ENCODE assay signal across 14 cellular contexts in genomic region chr13:95155504-95155903, GRCh38.
DNase-seq lines count a peak whose midpoint lies in the region; ATAC-seq and TF ChIP-seq lines count a peak whose summit lies in the region.
"Had no signal": no experiment of that assay in that cellular context is flagged by ENCODE, and none has a peak within 500 bp of the region (broad histone marks: within the 10 kb centered on the region; RNA-seq: fewer than 3 reads in every experiment).

No MANE protein-coding gene starts in this region.

- POLR2A ChIA-PET in CD8-positive, alpha-beta T cell (lab: Charles Lee) = no interaction called here
- POLR2A ChIA-PET in activated CD4-positive, alpha-beta T cell treated with anti-CD3 and anti-CD28 coated beads, Interleukin-2, amount 10 ng/mL, durations not matched to agents 7 days and 5 days (lab: Charles Lee) = no interaction called here

- no peaks in the 10 kb centered on the region for H3K27me3 ChIP-seq in endodermal cell (ENCODE audit: control insufficient read depth, insufficient read depth, low read length, poor library complexity, severe bottlenecking)
- no peaks in the 10 kb centered on the region for H3K27me3 ChIP-seq in CD8-positive, alpha-beta T cell (ENCODE audit: insufficient read depth, low read length)
- H3K27me3 ChIP-seq: BLaER1 treated with 17β-estradiol and CSF1 and Interleukin-3, amounts not matched to agents 10 nM and 100 nM had no signal

- no peak for ATAC-seq in CD8-positive, alpha-beta T cell
- ATAC-seq: T-helper 17 cell had no signal

- DNase-seq in DMS153 (lab: John Stamatoyannopoulos, UW) (peak; percentile 37), DMS153 treated with DMSO at 0.1 percent for 48 hours (lab: John Stamatoyannopoulos, UW; ENCODE audit: unreplicated experiment) (no peak), NCI-H1105 treated with DMSO at 0.1 percent for 48 hours (lab: John Stamatoyannopoulos, UW) (peak; percentile 59), NCI-H69 (lab: John Stamatoyannopoulos, UW) (peak; percentile 40), endodermal cell (no peak), DMS79 treated with DMSO at 0.1 percent for 48 hours (lab: John Stamatoyannopoulos, UW) (no peak)
- no peak for DNase-seq in CD8-positive, alpha-beta T cell
- DNase-seq in activated CD4-positive, alpha-beta T cell treated with anti-CD3 and anti-CD28 coated beads, Interleukin-2, amount 10 ng/mL, durations not matched to agents 7 days and 5 days = no peak
- DNase-seq: 8988T, GF-D8, NCI-H1694, T-helper 17 cell had no signal

- peak overlapping the region; percentile 8 for H3K27ac Mint-ChIP-seq in endodermal cell
- H3K27ac Mint-ChIP-seq in CD8-positive, alpha-beta T cell = no peak overlapping the region
- H3K27ac Mint-ChIP-seq in activated CD4-positive, alpha-beta T cell treated with anti-CD3 and anti-CD28 coated beads, Interleukin-2, amount 10 ng/mL, durations not matched to agents 7 days and 5 days = no peak overlapping the region
- H3K27ac Mint-ChIP-seq: T-helper 17 cell had no signal

- WGBS in endodermal cell (ENCODE audit: insufficient coverage in 1 of 2, insufficient read length in 1 of 2), 2 experiments = 91% methylated on average over 3 of the region's 3 CpGs; no CpG with 5 or more reads in 1 of the 2 experiments

- peaks cover 37% of the 10 kb centered on the region for H3K27me3 Mint-ChIP-seq in endodermal cell (ENCODE audit: insufficient read depth)
- no peaks in the 10 kb centered on the region for H3K27me3 Mint-ChIP-seq in CD8-positive, alpha-beta T cell (ENCODE audit: low read depth)
- no peaks in the 10 kb centered on the region for H3K27me3 Mint-ChIP-seq in activated CD4-positive, alpha-beta T cell treated with anti-CD3 and anti-CD28 coated beads, Interleukin-2, amount 10 ng/mL, durations not matched to agents 7 days and 5 days
- H3K27me3 Mint-ChIP-seq: T-helper 17 cell had no signal

- peaks cover 44% of the 10 kb centered on the region for H3K4me1 Mint-ChIP-seq in endodermal cell
- no peaks in the 10 kb centered on the region for H3K4me1 Mint-ChIP-seq in CD8-positive, alpha-beta T cell (ENCODE audit: low read depth)
- H3K4me1 Mint-ChIP-seq in activated CD4-positive, alpha-beta T cell treated with anti-CD3 and anti-CD28 coated beads, Interleukin-2, amount 10 ng/mL, durations not matched to agents 7 days and 5 days = peaks cover 3% of the 10 kb centered on the region

- peaks cover 51% of the 10 kb centered on the region for H3K36me3 Mint-ChIP-seq in endodermal cell (ENCODE audit: low read depth)
- H3K36me3 Mint-ChIP-seq in CD8-positive, alpha-beta T cell = peaks cover 36% of the 10 kb centered on the region
- no peaks in the 10 kb centered on the region for H3K36me3 Mint-ChIP-seq in activated CD4-positive, alpha-beta T cell treated with anti-CD3 and anti-CD28 coated beads, Interleukin-2, amount 10 ng/mL, durations not matched to agents 7 days and 5 days (ENCODE audit: low read depth)

- CTCF ChIA-PET in CD8-positive, alpha-beta T cell (lab: Charles Lee) = interaction anchor here (1.1 to 1.5 kb wide), 5 partner anchors 9 to 481 kb away, joined by 3 to 4 read pairs (median 3); no protein-coding TSS in a partner anchor
- CTCF ChIA-PET in activated CD4-positive, alpha-beta T cell treated with anti-CD3 and anti-CD28 coated beads, Interleukin-2, amount 10 ng/mL, durations not matched to agents 7 days and 5 days (lab: Charles Lee) = interaction anchor here (0.6 to 2.1 kb wide), 5 partner anchors 9 to 249 kb away, joined by 3 to 8 read pairs (median 4); no protein-coding TSS in a partner anchor

- peaks cover 19% of the 10 kb centered on the region for H3K4me1 ChIP-seq in endodermal cell (ENCODE audit: control insufficient read depth, insufficient read depth, low read length)
- no peaks in the 10 kb centered on the region for H3K4me1 ChIP-seq in CD8-positive, alpha-beta T cell (ENCODE audit: insufficient read depth, low read length)

- H3K27ac ChIP-seq in endodermal cell (ENCODE audit: low read depth, low read length) = no peak overlapping the region
- H3K27ac ChIP-seq in CD8-positive, alpha-beta T cell (ENCODE audit: low read depth, low read length) = no peak overlapping the region
- H3K27ac ChIP-seq: KMS-11 had no signal

- TF ChIP-seq CTCF in endodermal cell (conservative IDR thresholded peaks at IDR 0.05) = no peak
- no peak for TF ChIP-seq CTCF in CD8-positive, alpha-beta T cell (IDR thresholded peaks at IDR 0.05)

- intact Hi-C loops in CD8-positive, alpha-beta T cell (cut with DNase I, micrococcal nuclease) = no loop called here

- no peak overlapping the region for H3K4me3 Mint-ChIP-seq in endodermal cell
- no peak overlapping the region for H3K4me3 Mint-ChIP-seq in CD8-positive, alpha-beta T cell
- no peak overlapping the region for H3K4me3 Mint-ChIP-seq in activated CD4-positive, alpha-beta T cell treated with anti-CD3 and anti-CD28 coated beads, Interleukin-2, amount 10 ng/mL, durations not matched to agents 7 days and 5 days
- H3K4me3 Mint-ChIP-seq: T-helper 17 cell had no signal

- H3K4me3 ChIP-seq in endodermal cell (ENCODE audit: low read length) = peak overlapping the region; percentile 20
- no peak overlapping the region for H3K4me3 ChIP-seq in CD8-positive, alpha-beta T cell (ENCODE audit: low read depth, low read length)
- H3K4me3 ChIP-seq: BLaER1 treated with 17β-estradiol and CSF1 and Interleukin-3, amounts not matched to agents 10 nM and 100 nM had no signal

- no peak overlapping the region for H3K9ac ChIP-seq in endodermal cell (ENCODE audit: extremely low read depth, low read length, poor library complexity, severe bottlenecking)
- H3K9ac ChIP-seq: BLaER1 treated with 17β-estradiol and CSF1 and Interleukin-3, amounts not matched to agents 10 nM and 100 nM; KMS-11 had no signal

- peaks cover 42% of the 10 kb centered on the region for H3K36me3 ChIP-seq in endodermal cell (ENCODE audit: control insufficient read depth, insufficient read depth, low read length)
- no peaks in the 10 kb centered on the region for H3K36me3 ChIP-seq in CD8-positive, alpha-beta T cell (ENCODE audit: insufficient read depth, low read length)

- H3K9me3 Mint-ChIP-seq in endodermal cell = no peaks in the 10 kb centered on the region
- no peaks in the 10 kb centered on the region for H3K9me3 Mint-ChIP-seq in CD8-positive, alpha-beta T cell
- H3K9me3 Mint-ChIP-seq in activated CD4-positive, alpha-beta T cell treated with anti-CD3 and anti-CD28 coated beads, Interleukin-2, amount 10 ng/mL, durations not matched to agents 7 days and 5 days = no peaks in the 10 kb centered on the region

- H3K9me3 ChIP-seq in endodermal cell (ENCODE audit: control insufficient read depth, low read length) = no peaks in the 10 kb centered on the region
- no peaks in the 10 kb centered on the region for H3K9me3 ChIP-seq in CD8-positive, alpha-beta T cell (ENCODE audit: low read length)
- H3K9me3 ChIP-seq: BLaER1 treated with 17β-estradiol and CSF1 and Interleukin-3, amounts not matched to agents 10 nM and 100 nM had no signal

Comparison
In these comparisons a context has a peak if more than half of its experiments do, and no peak if none do; other contexts are left out.
1. DNase-seq: peak in DMS153 (single experiment), NCI-H1105 treated with DMSO at 0.1 percent for 48 hours (single experiment) and NCI-H69 (single experiment); none in DMS153 treated with DMSO at 0.1 percent for 48 hours (single experiment), endodermal cell (single experiment), DMS79 treated with DMSO at 0.1 percent for 48 hours (single experiment), CD8-positive, alpha-beta T cell (0 of 7) and activated CD4-positive, alpha-beta T cell treated with anti-CD3 and anti-CD28 coated beads, Interleukin-2, amount 10 ng/mL, durations not matched to agents 7 days and 5 days (single experiment).